Comparison of ENCODE assay signal across 10 cellular contexts in genomic region chr6:39882567-39882953, GRCh38. TPM values are rescaled to one million over a fixed set of nuclear protein-coding genes. Genes with fewer than 3 reads are reported as not detected.
DNase-seq lines count a peak whose midpoint lies in the region; ATAC-seq, FAIRE-seq and TF ChIP-seq lines count a peak whose summit lies in the region.
"Had no signal": no experiment of that assay in that cellular context is flagged by ENCODE, and none has a peak within 500 bp of the region (broad histone marks: within the 10 kb centered on the region; RNA-seq: fewer than 3 reads in every experiment).

No MANE protein-coding gene starts in this region.

- peak overlapping the region; percentile 98 for H3K27ac ChIP-seq in brain microvascular endothelial cell
- peak overlapping the region in 1 of 2 donors; percentile 24 for H3K27ac ChIP-seq in kidney (ENCODE audit: low read depth in 2 of 2, low read length in 2 of 2)

- in situ Hi-C loops in brain microvascular endothelial cell (cut with HindIII; ENCODE audit: low pct_ligation_motif_present, low sequenced_read_pairs) = no loop called here

- H3K4me2 ChIP-seq in skeletal muscle satellite cell (ENCODE audit: low read length) = peak overlapping the region; percentile 78

- H3K4me1 ChIP-seq in kidney (ENCODE audit: control insufficient read depth in 1 of 2, insufficient read depth in 1 of 2, low read depth in 1 of 2, low read length in 2 of 2) = peaks cover 0 to 3% of the 10 kb centered on the region in 2 donors
- peaks cover 84% of the 10 kb centered on the region for H3K4me1 ChIP-seq in skeletal muscle satellite cell (ENCODE audit: control insufficient read depth, insufficient read depth, low read length)

- H3K36me3 ChIP-seq in brain microvascular endothelial cell (replicated peaks) (no peaks in the 10 kb centered on the region), kidney (ENCODE audit: control insufficient read depth in 1 of 2, insufficient read depth in 2 of 2, low read length in 2 of 2) (no peaks in the 10 kb centered on the region), skeletal muscle satellite cell (ENCODE audit: insufficient read depth, low read length) (peaks cover 10% of the 10 kb centered on the region)

- FAIRE-seq in kidney (lab: Jason Lieb, UNC) = no peak

- TF ChIP-seq CTCF in brain microvascular endothelial cell (IDR thresholded peaks at IDR 0.05; ENCODE audit: low read depth, low read length, missing control alignments) = no peak
- TF ChIP-seq CTCF in kidney (IDR thresholded peaks at IDR 0.05; ENCODE audit: borderline replicate concordance, extremely low read depth, insufficient read depth) = no peak

- H3K9me3 ChIP-seq in kidney (ENCODE audit: control insufficient read depth in 1 of 2, low read length in 2 of 2) = no peaks in the 10 kb centered on the region
- no peaks in the 10 kb centered on the region for H3K9me3 ChIP-seq in skeletal muscle satellite cell (replicated peaks; ENCODE audit: low read length)

- intact Hi-C loops in kidney (cut with DNase I) = no loop called here

- ATAC-seq in GM18861 (IDR thresholded peaks at IDR 0.05; ENCODE audit: unreplicated experiment) = no peak
- ATAC-seq in HG03175 (IDR thresholded peaks at IDR 0.05; ENCODE audit: unreplicated experiment) = no peak
- ATAC-seq in HG03378 (IDR thresholded peaks at IDR 0.05; ENCODE audit: unreplicated experiment) = no peak

- DNase-seq in GM03348 (ENCODE audit: low spot score) (peak; percentile 87), brain microvascular endothelial cell (peak; percentile 98), kidney (peak; percentile 95), HPDE6-E6E7 (ENCODE audit: extremely low spot score) (no peak)
- DNase-seq: activated T-cell treated with anti-CD3 and anti-CD28 coated beads, Interleukin-2, amount 50 U/mL, for 48 hours; stimulated activated CD4-positive, alpha-beta T cell treated with anti-CD3 and anti-CD28 coated beads, Interleukin-4, amount 100 ng/mL, for 1 hour had no signal

- H3K27me3 ChIP-seq in brain microvascular endothelial cell (replicated peaks) (no peaks in the 10 kb centered on the region), skeletal muscle satellite cell (ENCODE audit: control insufficient read depth, insufficient read depth, low read length) (no peaks in the 10 kb centered on the region)

- H3K9ac ChIP-seq in kidney (ENCODE audit: low read length in 2 of 2) (no peak overlapping the region), skeletal muscle satellite cell (ENCODE audit: low read depth, low read length) (peak overlapping the region; percentile 81)

- H3K4me3 ChIP-seq in brain microvascular endothelial cell (ENCODE audit: low read depth, low read length) (peak overlapping the region; percentile 1), kidney (ENCODE audit: low read length in 2 of 2) (no peak overlapping the region), skeletal muscle satellite cell (ENCODE audit: low read length) (peak overlapping the region; percentile 61)

RNA-seq across cellular contexts. Expression of gene MOCS1, which starts 51.7 kb away (rescaled TPM):
- total RNA-seq in kidney = 25.9 TPM
- polyA plus RNA-seq in kidney (ENCODE audit: insufficient read depth, low read depth, low replicate concordance) = 41.3 TPM
- total RNA-seq in skeletal muscle satellite cell (2012; rRNA removed) = 12.9 and 13.5 TPM in 2 replicates

Comparison
In these comparisons a context has a peak if more than half of its experiments do, and no peak if none do; other contexts are left out.
1. H3K4me3 ChIP-seq: peak in brain microvascular endothelial cell (single experiment) and skeletal muscle satellite cell (single experiment); none in kidney (0 of 2).